ENCODE assay signal across 12 cellular contexts in genomic region chr10:44517635-44518034, GRCh38.
DNase-seq lines count a peak whose midpoint lies in the region; ATAC-seq and TF ChIP-seq lines count a peak whose summit lies in the region.
"Had no signal": no experiment of that assay in that cellular context is flagged by ENCODE, and none has a peak within 500 bp of the region (broad histone marks: within the 10 kb centered on the region; RNA-seq: fewer than 3 reads in every experiment).

No MANE protein-coding gene starts in this region.

- DNase-seq in stimulated activated CD4-positive, alpha-beta T cell treated with anti-CD3 and anti-CD28 coated beads, Interleukin-15, amount 100 ng/mL, for 24 hours: peak; percentile 6
- DNase-seq in stimulated activated CD4-positive, alpha-beta T cell treated with anti-CD3 and anti-CD28 coated beads, Interleukin-12 subunit alpha, Interleukin-12 subunit beta, amount 100 ng/mL, for 4 hours: no peak
- peak; percentile 75 for DNase-seq in Karpas-422
- no peak for DNase-seq in chondrocyte (ENCODE audit: low spot score)
- no peak for DNase-seq in NCI-H1417 treated with DMSO at 0.1 percent for 48 hours (lab: John Stamatoyannopoulos, UW)
- no peak for DNase-seq in NCI-H2081 treated with DMSO at 0.1 percent for 48 hours (lab: John Stamatoyannopoulos, UW)
- DNase-seq: C1 segment of cervical spinal cord, foreskin keratinocyte, NCI-H1048 had no signal

- H3K27me3 Mint-ChIP-seq in chondrocyte (ENCODE audit: low read depth): no peaks in the 10 kb centered on the region

- H3K27me3 ChIP-seq in Karpas-422 (ENCODE audit: low read length): no peaks in the 10 kb centered on the region
- H3K27me3 ChIP-seq: body of pancreas, foreskin keratinocyte had no signal

- H4K20me1 ChIP-seq in Karpas-422 (ENCODE audit: insufficient read depth, low read depth, low read length): no peaks in the 10 kb centered on the region

- H3K9me3 Mint-ChIP-seq in chondrocyte (ENCODE audit: low read depth): peaks cover 2% of the 10 kb centered on the region

- H2AFZ ChIP-seq in Karpas-422 (ENCODE audit: low read length): no peak overlapping the region

- no peak overlapping the region for H3K9ac ChIP-seq in Karpas-422 (ENCODE audit: low read length)

- H3K4me2 ChIP-seq in Karpas-422 (ENCODE audit: low read depth, low read length, poor library complexity, severe bottlenecking): no peak overlapping the region

- no peaks in the 10 kb centered on the region for H3K36me3 ChIP-seq in Karpas-422 (ENCODE audit: insufficient read depth, low read length)

- no peaks in the 10 kb centered on the region for H3K9me2 ChIP-seq in Karpas-422 (replicated peaks; ENCODE audit: insufficient read depth, low read length)

- no peak for ATAC-seq in HG03457 (IDR thresholded peaks at IDR 0.05; ENCODE audit: unreplicated experiment)
- ATAC-seq in GM21367 (IDR thresholded peaks at IDR 0.05; ENCODE audit: unreplicated experiment): no peak
- ATAC-seq: body of pancreas, foreskin keratinocyte had no signal

- TF ChIP-seq CTCF in chondrocyte (IDR thresholded peaks at IDR 0.05): peak; percentile 54

- H3K4me3 Mint-ChIP-seq in chondrocyte (ENCODE audit: unreplicated experiment): no peak overlapping the region

- H3K4me3 ChIP-seq in Karpas-422 (ENCODE audit: low read length): no peak overlapping the region
- H3K4me3 ChIP-seq: body of pancreas had no signal

- no peaks in the 10 kb centered on the region for H3K79me2 ChIP-seq in Karpas-422 (ENCODE audit: low read length)

- H3K4me1 ChIP-seq in Karpas-422 (ENCODE audit: low read length): no peaks in the 10 kb centered on the region
- H3K4me1 ChIP-seq: body of pancreas, foreskin keratinocyte had no signal

- no peak overlapping the region for H3K27ac Mint-ChIP-seq in chondrocyte (ENCODE audit: unreplicated experiment)

- H3K36me3 Mint-ChIP-seq in chondrocyte (ENCODE audit: low read depth): no peaks in the 10 kb centered on the region

- H3K4me1 Mint-ChIP-seq in chondrocyte (ENCODE audit: low read depth): peaks cover 19% of the 10 kb centered on the region

- no peak overlapping the region for H3K27ac ChIP-seq in Karpas-422 (ENCODE audit: low read length)
- H3K27ac ChIP-seq: body of pancreas, foreskin keratinocyte had no signal

- no peaks in the 10 kb centered on the region for H3K9me3 ChIP-seq in Karpas-422 (ENCODE audit: low read length)
- H3K9me3 ChIP-seq: body of pancreas had no signal

Comparison
In these comparisons a context has a peak if more than half of its experiments do, and no peak if none do; other contexts are left out.
1. DNase-seq: peak in stimulated activated CD4-positive, alpha-beta T cell treated with anti-CD3 and anti-CD28 coated beads, Interleukin-15, amount 100 ng/mL, for 24 hours (single experiment) and Karpas-422 (single experiment); none in stimulated activated CD4-positive, alpha-beta T cell treated with anti-CD3 and anti-CD28 coated beads, Interleukin-12 subunit alpha, Interleukin-12 subunit beta, amount 100 ng/mL, for 4 hours (single experiment), chondrocyte (single experiment), NCI-H1417 treated with DMSO at 0.1 percent for 48 hours (single experiment) and NCI-H2081 treated with DMSO at 0.1 percent for 48 hours (single experiment).